Comparison of ENCODE assay signal across 8 cellular contexts in genomic region chr1:45686081-45687013, GRCh38. TPM values are rescaled to one million over a fixed set of nuclear protein-coding genes. Genes with fewer than 3 reads are reported as not detected.
DNase-seq lines count a peak whose midpoint lies in the region; ATAC-seq and TF ChIP-seq lines count a peak whose summit lies in the region.

A gene with protein sequence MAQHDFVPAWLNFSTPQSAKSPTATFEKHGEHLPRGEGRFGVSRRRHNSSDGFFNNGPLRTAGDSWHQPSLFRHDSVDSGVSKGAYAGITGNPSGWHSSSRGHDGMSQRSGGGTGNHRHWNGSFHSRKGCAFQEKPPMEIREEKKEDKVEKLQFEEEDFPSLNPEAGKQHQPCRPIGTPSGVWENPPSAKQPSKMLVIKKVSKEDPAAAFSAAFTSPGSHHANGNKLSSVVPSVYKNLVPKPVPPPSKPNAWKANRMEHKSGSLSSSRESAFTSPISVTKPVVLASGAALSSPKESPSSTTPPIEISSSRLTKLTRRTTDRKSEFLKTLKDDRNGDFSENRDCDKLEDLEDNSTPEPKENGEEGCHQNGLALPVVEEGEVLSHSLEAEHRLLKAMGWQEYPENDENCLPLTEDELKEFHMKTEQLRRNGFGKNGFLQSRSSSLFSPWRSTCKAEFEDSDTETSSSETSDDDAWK (minus strand): TSS chr1:45686533. CDS start chr1:45659087, 27,446 bp downstream.

- H3K9ac ChIP-seq in adipocyte (ENCODE audit: low read length), result peak within 1 kb of the TSS; percentile 96

- WGBS in upper lobe of left lung, 2 donors, result 0 to 1% methylated on average over 23 to 58 of the region's 77 CpGs

- H3K27me3 ChIP-seq in adipocyte (replicated peaks; ENCODE audit: control insufficient read depth, insufficient read depth, low read length), result no peaks in the 10 kb centered on the region
- H3K27me3 ChIP-seq in upper lobe of left lung, result no peaks in the 10 kb centered on the region

- H3K4me1 ChIP-seq in adipocyte (ENCODE audit: control insufficient read depth, insufficient read depth, low read length) (peaks cover 30% of the 10 kb centered on the region), upper lobe of left lung (peaks cover 45 to 58% (median 49%) of the 10 kb centered on the region in 4 donors)

- TF ChIP-seq POLR2A in upper lobe of left lung (IDR thresholded peaks at IDR 0.05), result peak in 3 of 4 donors; percentile 73 to 83 (median 77)

- ATAC-seq in HG02759 (IDR thresholded peaks at IDR 0.05; ENCODE audit: unreplicated experiment), result peak; percentile 62
- peak; percentile 95 to 98 for ATAC-seq in upper lobe of left lung (ENCODE audit: low FRiP score in 2 of 2)

- intact Hi-C loops in cardiac septum (cut with DNase I) (loop anchor here (2.0 to 10.0 kb wide), 3 partner anchors 102 to 498 kb away; partner anchors contain the start of genes MAST2 and NASP), posterior cingulate gyrus (cut with DNase I) (loop anchor here (1.0 to 5.0 kb wide), 3 partner anchors 64 to 116 kb away; partner anchors contain the start of genes IPP, MAST2 and NASP)

- H3K4me3 ChIP-seq in adipocyte (ENCODE audit: low read length) (peak within 1 kb of the TSS; percentile 100), upper lobe of left lung (peak within 1 kb of the TSS; percentile 58 to 94 (median 72))

- peak within 1 kb of the TSS; percentile 96 to 98 (median 97) for H3K27ac ChIP-seq in upper lobe of left lung

- DNase-seq in NCI-H1417 treated with DMSO at 0.1 percent for 48 hours (lab: John Stamatoyannopoulos, UW), result peak; percentile 80
- DNase-seq in SW480 (ENCODE audit: low spot score), result peak; percentile 95
- DNase-seq in adipocyte (ENCODE audit: low read depth), result peak; percentile 99
- peak; percentile 99 for DNase-seq in cardiac septum (ENCODE audit: low spot score)
- DNase-seq in posterior cingulate gyrus, result peak; percentile 96 to 100 (median 98)
- DNase-seq in upper lobe of left lung, result peak; percentile 96 to 99

- H3K36me3 ChIP-seq in adipocyte (ENCODE audit: control insufficient read depth, insufficient read depth, low read length, severe bottlenecking) (no peaks in the 10 kb centered on the region), upper lobe of left lung (peaks cover 0 to 10% (median 5%) of the 10 kb centered on the region in 4 donors)

- no peak for TF ChIP-seq EP300 in upper lobe of left lung (IDR thresholded peaks at IDR 0.05)

- no peaks in the 10 kb centered on the region for H3K9me3 ChIP-seq in adipocyte (ENCODE audit: control insufficient read depth, low read length)
- H3K9me3 ChIP-seq in upper lobe of left lung, result no peaks in the 10 kb centered on the region

- TF ChIP-seq CTCF in GM12873 (IDR thresholded peaks at IDR 0.05; ENCODE audit: insufficient read depth, low read depth, low read length, missing control alignments) (peak; percentile 35), upper lobe of left lung (IDR thresholded peaks at IDR 0.05) (peak in 1 of 6 experiments; percentile 5)

RNA-seq across cellular contexts. Expression of the gene that starts here (rescaled TPM):
- total RNA-seq in cardiac septum, result 80.6 TPM
- total RNA-seq in upper lobe of left lung, result 100 to 1,000 TPM; 112 to 184 (median 132) TPM

Comparison
In these comparisons a context has a peak if more than half of its experiments do, and no peak if none do; other contexts are left out.
1. Peak in every context shown above with its lines: DNase-seq, ATAC-seq, H3K4me3 ChIP-seq and H3K27ac ChIP-seq.